In the genomic region with DNA sequence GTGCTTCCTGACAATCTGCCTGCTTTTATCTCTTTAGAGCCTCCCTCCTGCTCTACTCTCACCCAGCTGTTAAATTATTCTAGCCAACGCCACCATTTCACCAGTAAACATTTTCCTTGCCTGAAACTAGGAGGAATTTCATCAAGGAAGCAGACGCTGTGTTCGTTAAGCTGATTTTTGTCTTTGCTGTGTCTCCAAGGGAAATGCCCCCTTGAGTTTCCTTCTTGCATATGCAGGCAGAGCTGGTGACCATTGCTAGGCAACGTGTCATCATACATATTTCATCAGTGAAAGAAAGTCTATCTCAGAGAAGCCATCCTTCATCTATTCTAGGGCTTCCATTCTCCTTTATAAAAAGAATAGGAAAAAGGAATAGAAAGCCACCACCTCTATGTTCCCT, we compare ENCODE assay signal across 9 cellular contexts.
DNase-seq lines count a peak whose midpoint lies in the region; ATAC-seq, FAIRE-seq and TF ChIP-seq lines count a peak whose summit lies in the region.
"Had no signal": no experiment of that assay in that cellular context is flagged by ENCODE, and none has a peak within 500 bp of the region (broad histone marks: within the 10 kb centered on the region; RNA-seq: fewer than 3 reads in every experiment).

No MANE protein-coding gene starts in this region.

- no peak overlapping the region for H3K4me3 ChIP-seq in K562
- no peak overlapping the region for H3K4me3 ChIP-seq in neural progenitor cell

- H3K36me3 ChIP-seq in K562 (ENCODE audit: control insufficient read depth, insufficient read depth, low read length): no peaks in the 10 kb centered on the region
- H3K36me3 ChIP-seq in neural progenitor cell: no peaks in the 10 kb centered on the region

- FAIRE-seq in K562 (lab: Jason Lieb, UNC) (peak; percentile 71), RCC 7860 (lab: Jason Lieb, UNC) (no peak)

- DNase-seq in NCI-H526 (lab: John Stamatoyannopoulos, UW) (peak; percentile 21 to 71), NCI-H526 treated with DMSO at 0.1 percent for 48 hours (lab: John Stamatoyannopoulos, UW) (no peak), M059J (ENCODE audit: low read depth) (peak; percentile 12), K562 (ENCODE audit: extremely low read depth in 1 of 4, low spot score in 3 of 4) (peak in 2 of 4 experiments; percentile 11 to 12), neural progenitor cell (ENCODE audit: low spot score) (peak; percentile 76), GM20000 (ENCODE audit: low spot score) (no peak), RCC 7860 (ENCODE audit: low spot score) (no peak)
- no peak for DNase-seq in activated T-cell treated with anti-CD3 and anti-CD28 coated beads, Interleukin-2, amount 50 U/mL, for 48 hours
- DNase-seq: occipital lobe had no signal

- intact Hi-C loops in K562 (cut with micrococcal nuclease): no loop called here

- H4K20me1 ChIP-seq in K562 (replicated peaks; ENCODE audit: control insufficient read depth, insufficient read depth, low read length) (no peaks in the 10 kb centered on the region), neural progenitor cell (ENCODE audit: low read depth) (no peaks in the 10 kb centered on the region)

- peak overlapping the region; percentile 84 for H3K27ac Mint-ChIP-seq in neural progenitor cell

- BruUV-seq in K562 (replicated peaks; lab: Mats Ljungman, UMichigan): no TSS peak

- no peak for TF ChIP-seq POLR2A in K562 (conservative IDR thresholded peaks at IDR 0.05)

- CTCF ChIA-PET in K562 (lab: Yijun Ruan, JAX; ENCODE audit: low intra/inter-chr PET ratio): no interaction called here

- TF ChIP-seq EP300 in K562 (IDR thresholded peaks at IDR 0.05; ENCODE audit: low read length): no peak

- H3K9me1 ChIP-seq in K562 (ENCODE audit: control insufficient read depth, insufficient read depth, low read length): no peaks in the 10 kb centered on the region

- H3K79me2 ChIP-seq in K562 (ENCODE audit: control insufficient read depth, insufficient read depth, low read length) (no peaks in the 10 kb centered on the region), neural progenitor cell (ENCODE audit: low read depth) (no peaks in the 10 kb centered on the region)

- in situ Hi-C loops in K562 (cut with MboI): no loop called here

- H3K4me2 ChIP-seq in K562 (ENCODE audit: insufficient read depth, low read length) (no peak overlapping the region), neural progenitor cell (peak overlapping the region; percentile 46)

- H3K9ac ChIP-seq in K562 (ENCODE audit: insufficient read depth in 1 of 2, low read depth in 2 of 2, low read length in 2 of 2): no peak overlapping the region
- H3K9ac ChIP-seq in neural progenitor cell: no peak overlapping the region

- peak in 2 of 3 experiments; percentile 20 to 24; a peak in 3 of 6 replicates for TF ChIP-seq CTCF in K562 (IDR thresholded peaks at IDR 0.05 in 2 of 3, conservative IDR thresholded peaks at IDR 0.05 in 1 of 3; ENCODE audit: insufficient read depth in 2 of 3, low read depth in 1 of 3, low read length in 3 of 3)
- TF ChIP-seq CTCF in neural progenitor cell (IDR thresholded peaks at IDR 0.05): peak; percentile 59
- TF ChIP-seq CTCF in GM20000 (IDR thresholded peaks at IDR 0.05; ENCODE audit: extremely low read depth, missing control alignments): no peak

- no peak for TF ChIP-seq RAD21 in K562 (CRISPR knock-in tag; conservative IDR thresholded peaks at IDR 0.05 in 1 of 2, IDR thresholded peaks at IDR 0.05 in 1 of 2)

- 2% methylated on average over 4 of the region's 4 CpGs for WGBS in K562 (ENCODE audit: insufficient coverage, low coverage, missing lambda C conversion rate)

- ATAC-seq in K562: peak; percentile 56; the same call in 1 of the 3 replicates

- no peaks in the 10 kb centered on the region for H3K36me3 Mint-ChIP-seq in neural progenitor cell

- H3K4me3 Mint-ChIP-seq in neural progenitor cell: peak overlapping the region; percentile 73

- H3K4me1 ChIP-seq in K562 (replicated peaks in 1 of 2; ENCODE audit: control insufficient read depth in 2 of 2, insufficient read depth in 2 of 2, low read length in 2 of 2) (no peaks in the 10 kb centered on the region), neural progenitor cell (peaks cover 29% of the 10 kb centered on the region)

- no peaks in the 10 kb centered on the region for H3F3A ChIP-seq in neural progenitor cell (ENCODE audit: low read depth)

- H3K4me1 Mint-ChIP-seq in neural progenitor cell: peaks cover 35% of the 10 kb centered on the region

- POLR2A ChIA-PET in K562 (lab: Yijun Ruan, JAX): no interaction called here

- H2AFZ ChIP-seq in K562 (ENCODE audit: low read depth, low read length): no peak overlapping the region
- peak overlapping the region; percentile 96 for H2AFZ ChIP-seq in neural progenitor cell (replicated peaks)

- no peaks in the 10 kb centered on the region for H3K9me3 ChIP-seq in K562 (replicated peaks; ENCODE audit: control insufficient read depth, insufficient read depth, low read depth, low read length)
- no peaks in the 10 kb centered on the region for H3K9me3 ChIP-seq in neural progenitor cell (ENCODE audit: low read depth)

- H3K27me3 Mint-ChIP-seq in neural progenitor cell (ENCODE audit: insufficient read depth, low read depth): peaks cover 5% of the 10 kb centered on the region

- H3K9me3 Mint-ChIP-seq in neural progenitor cell: peaks cover 2% of the 10 kb centered on the region

- no peak overlapping the region for H3K27ac ChIP-seq in K562 (ENCODE audit: extremely low read depth, low read depth, low read length)
- no peak overlapping the region for H3K27ac ChIP-seq in neural progenitor cell

- no peaks in the 10 kb centered on the region for H3K27me3 ChIP-seq in K562 (ENCODE audit: control insufficient read depth in 2 of 2, insufficient read depth in 2 of 2, low read length in 2 of 2)
- H3K27me3 ChIP-seq in neural progenitor cell: no peaks in the 10 kb centered on the region

TF ChIP-seq in K562, 482 proteins besides CTCF, POLR2A, EP300 and RAD21:
- no peak for TF ChIP-seq ZBTB43 (CRISPR knock-in tag; IDR thresholded peaks at IDR 0.05)
- TF ChIP-seq GATA2 (CRISPR knock-in tag; IDR thresholded peaks at IDR 0.05): no peak
- TF ChIP-seq GATAD2B (IDR thresholded peaks at IDR 0.05; ENCODE audit: borderline replicate concordance): no peak
- peak; percentile 56 for TF ChIP-seq RFX1 (IDR thresholded peaks at IDR 0.05)
- TF ChIP-seq ZBTB7A (IDR thresholded peaks at IDR 0.05; ENCODE audit: borderline replicate concordance, control insufficient read depth, low read depth, low read length): no peak
- TF ChIP-seq, protein P1, sequence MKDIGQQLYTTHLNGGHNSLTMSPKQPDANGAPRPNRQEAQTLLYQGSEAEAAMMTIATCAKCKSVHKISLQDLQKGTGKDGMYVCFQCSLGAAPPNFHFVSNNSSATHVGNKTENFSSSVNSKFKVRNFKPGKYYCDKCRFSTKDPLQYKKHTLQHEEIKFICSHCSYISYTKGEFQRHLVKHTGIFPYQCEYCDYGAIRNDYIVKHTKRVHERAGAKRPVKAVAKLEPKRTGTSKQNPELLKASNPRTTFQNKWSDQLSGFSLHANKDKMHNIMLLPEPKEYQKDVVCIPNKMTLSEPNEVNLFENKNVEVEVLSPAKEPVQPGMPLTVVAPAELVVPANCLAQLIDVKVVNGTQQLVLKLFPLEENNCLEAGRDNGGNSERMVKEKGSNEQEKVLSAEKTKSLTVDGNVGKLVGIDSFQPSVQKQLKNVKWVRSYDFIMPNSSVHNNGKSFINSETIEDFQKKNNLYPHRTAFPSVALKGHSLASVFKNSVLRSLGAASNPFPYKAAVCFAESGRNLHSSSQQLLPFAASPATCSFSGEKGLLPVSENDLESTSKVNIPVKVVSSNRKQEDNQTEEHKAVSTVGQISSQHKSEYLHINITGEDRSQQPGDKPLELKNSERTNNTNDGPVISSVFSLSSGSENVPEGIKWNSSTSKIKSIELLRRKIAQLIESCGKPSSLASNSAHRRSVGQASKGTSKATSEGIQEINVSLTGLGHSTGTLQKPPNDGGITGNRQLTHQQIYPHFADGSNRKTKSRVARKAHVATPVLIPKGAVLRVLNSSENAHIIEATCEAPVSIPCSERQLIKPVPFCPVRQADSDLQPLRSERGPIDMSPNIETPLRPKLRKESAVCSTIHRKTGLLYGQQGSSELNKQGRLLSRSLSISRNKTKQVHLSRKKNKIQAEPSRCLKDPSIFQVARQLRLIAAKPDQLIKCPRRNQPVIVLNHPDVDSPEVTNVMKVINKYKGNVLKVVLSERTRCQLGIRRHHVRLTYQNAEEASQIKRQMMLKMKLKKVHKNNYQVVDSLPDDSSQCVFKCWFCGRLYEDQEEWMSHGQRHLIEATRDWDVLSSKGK (CRISPR knock-in tag; IDR thresholded peaks at IDR 0.05): no peak
- TF ChIP-seq, protein P2, sequence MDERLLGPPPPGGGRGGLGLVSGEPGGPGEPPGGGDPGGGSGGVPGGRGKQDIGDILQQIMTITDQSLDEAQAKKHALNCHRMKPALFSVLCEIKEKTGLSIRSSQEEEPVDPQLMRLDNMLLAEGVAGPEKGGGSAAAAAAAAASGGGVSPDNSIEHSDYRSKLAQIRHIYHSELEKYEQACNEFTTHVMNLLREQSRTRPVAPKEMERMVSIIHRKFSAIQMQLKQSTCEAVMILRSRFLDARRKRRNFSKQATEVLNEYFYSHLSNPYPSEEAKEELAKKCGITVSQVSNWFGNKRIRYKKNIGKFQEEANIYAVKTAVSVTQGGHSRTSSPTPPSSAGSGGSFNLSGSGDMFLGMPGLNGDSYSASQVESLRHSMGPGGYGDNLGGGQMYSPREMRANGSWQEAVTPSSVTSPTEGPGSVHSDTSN (CRISPR knock-in tag; IDR thresholded peaks at IDR 0.05; ENCODE audit: low read depth): no peak
- TF ChIP-seq, protein P2 (tag; conservative IDR thresholded peaks at IDR 0.05; ENCODE audit: low read depth): 0 out of 2 replicates have a peak, but pooled peaks have one; percentile 10

Comparison
In these comparisons a context has a peak if more than half of its experiments do, and no peak if none do; other contexts are left out.
1. DNase-seq: peak in NCI-H526 (2 of 2), M059J (single experiment) and neural progenitor cell (single experiment); none in NCI-H526 treated with DMSO at 0.1 percent for 48 hours (single experiment), GM20000 (single experiment), RCC 7860 (single experiment) and activated T-cell treated with anti-CD3 and anti-CD28 coated beads, Interleukin-2, amount 50 U/mL, for 48 hours (0 of 2).